ENCODE assay signal across 8 cellular contexts in genomic region chr2:236352761-236353593, GRCh38.
DNase-seq lines count a peak whose midpoint lies in the region; ATAC-seq and TF ChIP-seq lines count a peak whose summit lies in the region.

No MANE protein-coding gene starts in this region.

- no peaks in the 10 kb centered on the region for H4K20me1 ChIP-seq in mammary epithelial cell (ENCODE audit: insufficient read depth, low read length)

- no peak overlapping the region for H3K27ac ChIP-seq in mammary epithelial cell (ENCODE audit: insufficient read depth, low read depth, low read length)
- no peak overlapping the region for H3K27ac ChIP-seq in lower lobe of right lung

- DNase-seq in AG10803 (ENCODE audit: low read depth) (peak; percentile 28), NCI-H748 treated with DMSO at 0.1 percent for 48 hours (lab: John Stamatoyannopoulos, UW) (peak; percentile 30), mammary epithelial cell (peak; percentile 9), lower lobe of right lung (no peak), H7 (no peak), NCI-H128 (lab: John Stamatoyannopoulos, UW; ENCODE audit: unreplicated experiment) (no peak)

- in situ Hi-C loops in mammary epithelial cell (cut with MboI; ENCODE audit: low sequenced_read_pairs in 2 of 2), result loop anchor here in 1 of 2 donors (5.0 kb wide), 1 partner anchor 719 kb away; no protein-coding TSS in a partner anchor

- intact Hi-C loops in mammary epithelial cell (cut with micrococcal nuclease), result loop anchor here (1.0 kb wide), 5 partner anchors 160 to 719 kb away; partner anchors contain the start of gene ACKR3
- intact Hi-C loops in lower lobe of right lung (cut with DNase I), result loop anchor here (5.0 kb wide), 1 partner anchor 709 kb away; no protein-coding TSS in a partner anchor

- 24% methylated on average over 14 of the region's 14 CpGs for WGBS in mammary epithelial cell (ENCODE audit: low coverage, missing lambda C conversion rate)

- H3K27me3 ChIP-seq in mammary epithelial cell (ENCODE audit: insufficient read depth, low read length) (no peaks in the 10 kb centered on the region), lower lobe of right lung (ENCODE audit: low read depth) (no peaks in the 10 kb centered on the region), H7 (ENCODE audit: control insufficient read depth, insufficient read depth, low read length) (no peaks in the 10 kb centered on the region)

- no peak overlapping the region for H3K4me2 ChIP-seq in mammary epithelial cell (ENCODE audit: insufficient read depth, low read depth, low read length)

- H2AFZ ChIP-seq in mammary epithelial cell (ENCODE audit: low read depth, low read length), result no peak overlapping the region

- no peaks in the 10 kb centered on the region for H3K79me2 ChIP-seq in mammary epithelial cell (ENCODE audit: insufficient read depth, low read length)

- H3K4me1 ChIP-seq in mammary epithelial cell (ENCODE audit: insufficient read depth, low read length) (no peaks in the 10 kb centered on the region), lower lobe of right lung (no peaks in the 10 kb centered on the region)

- dilution Hi-C loops in mammary epithelial cell (cut with HindIII; ENCODE audit: low sequenced_read_pairs), result no loop called here

- TF ChIP-seq CTCF in AG10803 (conservative IDR thresholded peaks at IDR 0.05; ENCODE audit: low read length) (peak; percentile 93), GM12874 (IDR thresholded peaks at IDR 0.05; ENCODE audit: insufficient read depth, low read depth, low read length) (peak; percentile 64), mammary epithelial cell (conservative IDR thresholded peaks at IDR 0.05 in 1 of 2, IDR thresholded peaks at IDR 0.05 in 1 of 2; ENCODE audit: extremely low read depth in 1 of 2, insufficient read depth in 1 of 2, low read depth in 1 of 2, low read length in 2 of 2) (peak; percentile 71 to 78), lower lobe of right lung (IDR thresholded peaks at IDR 0.05) (peak; percentile 81)

- H3K36me3 ChIP-seq in mammary epithelial cell (ENCODE audit: insufficient read depth, low read length) (no peaks in the 10 kb centered on the region), lower lobe of right lung (no peaks in the 10 kb centered on the region), H7 (replicated peaks; ENCODE audit: control insufficient read depth, insufficient read depth, low read length) (no peaks in the 10 kb centered on the region)

- CTCF ChIA-PET in mammary epithelial cell (lab: Charles Lee; ENCODE audit: low non-redundant PET), result no interaction called here

- ATAC-seq in lower lobe of right lung (peak in 1 of 2 donors; percentile 62), GM18519 (IDR thresholded peaks at IDR 0.05; ENCODE audit: low FRiP score, unreplicated experiment) (no peak)

- no peak overlapping the region for H3K9ac ChIP-seq in mammary epithelial cell (ENCODE audit: insufficient read depth, low read length)

- BruUV-seq in mammary epithelial cell (replicated peaks; lab: Mats Ljungman, UMichigan), result no TSS peak

- H3K9me3 ChIP-seq in mammary epithelial cell (replicated peaks; ENCODE audit: insufficient read depth, low read length), result no peaks in the 10 kb centered on the region
- H3K9me3 ChIP-seq in lower lobe of right lung, result no peaks in the 10 kb centered on the region

- H3K4me3 ChIP-seq in AG10803 (ENCODE audit: low read length) (no peak overlapping the region), mammary epithelial cell (replicated peaks in 1 of 3; ENCODE audit: insufficient read depth in 1 of 3, low read depth in 2 of 3, low read length in 3 of 3) (no peak overlapping the region), lower lobe of right lung (no peak overlapping the region), H7 (ENCODE audit: insufficient read depth, low read depth, low read length) (no peak overlapping the region)

Comparison
In these comparisons a context has a peak if more than half of its experiments do, and no peak if none do; other contexts are left out.
1. DNase-seq: peak in AG10803 (single experiment), NCI-H748 treated with DMSO at 0.1 percent for 48 hours (single experiment) and mammary epithelial cell (single experiment); none in lower lobe of right lung (single experiment), H7 (single experiment) and NCI-H128 (single experiment).
2. Peak in every context shown above with its lines, with median percentiles within 50 percentile points of each other: CTCF ChIP-seq.